Comparison of ENCODE assay signal across 12 cellular contexts in genomic region chr7:17633099-17633498, GRCh38.
DNase-seq lines count a peak whose midpoint lies in the region; ATAC-seq and TF ChIP-seq lines count a peak whose summit lies in the region.
"Had no signal": no experiment of that assay in that cellular context is flagged by ENCODE, and none has a peak within 500 bp of the region (broad histone marks: within the 10 kb centered on the region; RNA-seq: fewer than 3 reads in every experiment).

No MANE protein-coding gene starts in this region.

- H3K36me3 ChIP-seq in ACC112 (ENCODE audit: insufficient read depth, low read length): no peaks in the 10 kb centered on the region
- H3K36me3 ChIP-seq in HEK293 (ENCODE audit: control insufficient read depth in 2 of 2, insufficient read depth in 1 of 2, low read length in 2 of 2): no peaks in the 10 kb centered on the region

- ATAC-seq in GM21529 (IDR thresholded peaks at IDR 0.05; ENCODE audit: unreplicated experiment) (no peak), HG03095 (IDR thresholded peaks at IDR 0.05; ENCODE audit: unreplicated experiment) (no peak), HG03025 (IDR thresholded peaks at IDR 0.05; ENCODE audit: low FRiP score, unreplicated experiment) (no peak)
- ATAC-seq: activated T-helper 17 cell treated with anti-CD3 and anti-CD28 coated beads, Interleukin-2, amount 50 U/mL, for 72 hours had no signal

- TF ChIP-seq CTCF in HEK293 (tag by site-specific recombination; IDR thresholded peaks at IDR 0.05): no peak
- TF ChIP-seq CTCF in astrocyte of the spinal cord (IDR thresholded peaks at IDR 0.05; ENCODE audit: low read depth, low read length): no peak

- peak overlapping the region; percentile 5 for H2AFZ ChIP-seq in ACC112 (ENCODE audit: low read length, unreplicated experiment)

- no peaks in the 10 kb centered on the region for H3K27me3 ChIP-seq in ACC112 (ENCODE audit: insufficient read depth, low read length)

- DNase-seq in astrocyte of the spinal cord (ENCODE audit: low read depth, low spot score) (peak; percentile 40), kidney glomerular epithelial cell (lab: John Stamatoyannopoulos, UW) (peak; percentile 31), cerebellum (ENCODE audit: low spot score) (no peak)
- DNase-seq: activated CD4-positive, alpha-beta T cell treated with anti-CD3 and anti-CD28 coated beads for 4 hours; NCI-H1436; nephron progenitor cell had no signal

- no peaks in the 10 kb centered on the region for H3K79me2 ChIP-seq in ACC112 (ENCODE audit: control insufficient read depth, insufficient read depth, low read length, unreplicated experiment)

- H3K27ac ChIP-seq in ACC112 (ENCODE audit: low read depth, low read length) (peak overlapping the region; percentile 66), HEK293 (ENCODE audit: extremely low read depth, low read depth, low read length) (no peak overlapping the region)

- in situ Hi-C loops in astrocyte of the spinal cord (cut with HindIII; ENCODE audit: low sequenced_read_pairs): no loop called here

- H3K4me1 ChIP-seq in ACC112 (ENCODE audit: control insufficient read depth, insufficient read depth, low read length, unreplicated experiment) (peaks cover 11% of the 10 kb centered on the region), HEK293 (ENCODE audit: control insufficient read depth, insufficient read depth, low read length) (no peaks in the 10 kb centered on the region)

- no peaks in the 10 kb centered on the region for H3K9me3 ChIP-seq in HEK293 (ENCODE audit: control insufficient read depth, insufficient read depth, low read depth, low read length)

- POLR2A ChIA-PET in HEK293 (lab: Yijun Ruan, JAX): interaction anchor here (1.3 kb wide), 1 partner anchor 14 kb away, joined by 3 read pairs; no protein-coding TSS in a partner anchor

- CTCF ChIA-PET in HEK293 (lab: Yijun Ruan, JAX): interaction anchor here (0.6 kb wide), 2 partner anchors 8 to 572 kb away, joined by 3 read pairs; no protein-coding TSS in a partner anchor

- H3K4me3 ChIP-seq in ACC112 (ENCODE audit: low read depth, low read length) (no peak overlapping the region), HEK293 (ENCODE audit: low read depth, low read length) (no peak overlapping the region), astrocyte of the spinal cord (ENCODE audit: low read depth, low read length) (no peak overlapping the region)

TF ChIP-seq in HEK293, 187 proteins besides CTCF, POLR2A, EP300 and RAD21:
- TF ChIP-seq ZBTB7A (tag by site-specific recombination; IDR thresholded peaks at IDR 0.05; ENCODE audit: low read depth) (no peak), ZNF514 (tag by site-specific recombination; IDR thresholded peaks at IDR 0.05) (no peak), TCF7L2 (IDR thresholded peaks at IDR 0.05; ENCODE audit: borderline replicate concordance, low read depth, low read length) (no peak), ZBTB44 (tag by site-specific recombination; IDR thresholded peaks at IDR 0.05) (no peak), ZNF629 (tag by site-specific recombination; IDR thresholded peaks at IDR 0.05) (0 out of 2 replicates have a peak, but pooled peaks have one; percentile 17), HOXD13 (CRISPR knock-in tag; IDR thresholded peaks at IDR 0.05; ENCODE audit: borderline replicate concordance) (no peak)
